8 cellular contexts compared by ENCODE assay signal in the genomic region with DNA sequence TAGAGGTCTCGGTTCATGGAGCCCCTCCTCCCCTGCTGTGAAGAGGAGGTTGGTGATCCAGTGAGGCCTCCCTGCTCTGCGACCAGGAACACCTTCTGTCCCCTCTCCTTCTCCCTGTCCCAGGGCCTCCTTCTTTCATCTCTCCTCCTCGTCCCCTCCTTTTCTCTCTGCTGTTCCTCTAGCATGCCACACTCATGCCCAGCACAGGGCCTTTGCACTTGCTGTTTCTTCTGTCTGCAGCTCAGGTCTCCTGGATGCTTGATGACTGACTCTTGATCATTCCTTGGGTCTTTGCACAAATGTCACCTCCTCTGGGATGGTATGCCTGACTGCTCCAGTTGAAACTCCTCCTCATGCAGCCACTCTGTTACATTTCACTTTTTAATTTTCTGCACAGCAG. TPM values are rescaled to one million over a fixed set of nuclear protein-coding genes. Genes with fewer than 3 reads are reported as not detected.
"Had no signal": no experiment of that assay in that cellular context is flagged by ENCODE, and none has a peak within 500 bp of the region (broad histone marks: within the 10 kb centered on the region; RNA-seq: fewer than 3 reads in every experiment).

No MANE protein-coding gene starts in this region.

- FAIRE-seq: G401.6, GM12878, GM12891, GM12892, GM18507, GM19239 had no signal

- H3K4me3 ChIP-seq: GM12878 had no signal

- DNase-seq: GDM1, GF-D8 had no signal

RNA-seq across cellular contexts. Expression of a gene that starts 23.2 kb away (rescaled TPM):
- total RNA-seq: GM12878 had no signal
